14 cellular contexts compared by ENCODE assay signal in the genomic region with DNA sequence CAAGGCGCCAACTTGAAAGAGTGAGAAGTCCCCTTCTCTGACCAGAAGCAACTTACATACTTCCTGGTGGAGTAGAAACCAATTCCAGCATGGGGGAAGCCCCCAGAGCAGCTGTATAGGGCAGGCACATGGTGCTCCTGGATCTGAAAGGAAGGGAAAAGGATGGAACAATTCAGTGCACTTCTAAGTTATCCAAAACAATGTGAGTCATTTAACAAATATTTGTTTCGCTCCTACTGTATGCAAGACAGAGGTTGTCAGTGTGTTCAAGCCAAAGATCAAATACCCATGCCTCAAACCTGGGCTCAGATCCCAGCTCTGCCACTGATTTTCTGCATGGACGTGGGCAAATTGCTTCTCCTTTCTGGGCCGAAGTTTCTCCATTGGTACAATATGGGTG.
A peak's percentile ranks its signal among the peaks of the same experiment; 100 is the strongest.
DNase-seq lines count a peak whose midpoint lies in the region; ATAC-seq lines count a peak whose summit lies in the region.
"Had no signal": no experiment of that assay in that cellular context is flagged by ENCODE, and none has a peak within 500 bp of the region (broad histone marks: within the 10 kb centered on the region; RNA-seq: fewer than 3 reads in every experiment).

No MANE protein-coding gene starts in this region.

- no peaks in the 10 kb centered on the region for H3K9me3 Mint-ChIP-seq in activated T-cell treated with anti-CD3 and anti-CD28 coated beads, Interleukin-2, amount 50 U/mL, for 24 hours
- H3K9me3 Mint-ChIP-seq: natural killer cell, T-cell had no signal

- peak; percentile 54 for ATAC-seq in left lobe of liver
- ATAC-seq: body of pancreas, natural killer cell, T-cell had no signal

- H3K27ac Mint-ChIP-seq in activated T-cell treated with anti-CD3 and anti-CD28 coated beads, Interleukin-2, amount 50 U/mL, for 24 hours: no peak overlapping the region
- H3K27ac Mint-ChIP-seq: B cell, natural killer cell, T-cell had no signal

- H3K79me2 ChIP-seq in ACC112 (ENCODE audit: control insufficient read depth, insufficient read depth, low read length, unreplicated experiment): no peaks in the 10 kb centered on the region

- peak overlapping the region; percentile 78 for H3K27ac ChIP-seq in ACC112 (ENCODE audit: low read depth, low read length)
- H3K27ac ChIP-seq: tibial nerve had no signal

- DNase-seq in HT1080 (ENCODE audit: low read depth): peak; percentile 13
- DNase-seq in T47D (ENCODE audit: low read depth in 1 of 2, low spot score in 1 of 2): peak; percentile 33 to 71
- no peak for DNase-seq in left lobe of liver (ENCODE audit: low spot score)
- DNase-seq in activated T-cell treated with anti-CD3 and anti-CD28 coated beads, Interleukin-2, amount 50 U/mL, for 24 hours: no peak
- no peak for DNase-seq in stimulated activated CD8-positive, alpha-beta memory T cell treated with anti-CD3 and anti-CD28 coated beads, Interleukin-4, amount 100 ng/mL, for 48 hours
- no peak for DNase-seq in stimulated activated CD4-positive, alpha-beta T cell treated with anti-CD3 and anti-CD28 coated beads, Interleukin-15, amount 100 ng/mL, for 24 hours
- no peak for DNase-seq in activated CD4-positive, alpha-beta T cell treated with anti-CD3 and anti-CD28 coated beads, Interleukin-2, amount 50 U/mL, for 48 hours
- DNase-seq: natural killer cell; stimulated activated CD4-positive, alpha-beta T cell treated with anti-CD3 and anti-CD28 coated beads, Interleukin-4, amount 100 ng/mL, for 4 hours; T-cell had no signal

- H3K4me3 ChIP-seq in ACC112 (ENCODE audit: low read depth, low read length): peak overlapping the region; percentile 30; the same call in 1 of the 2 replicates
- H3K4me3 ChIP-seq: body of pancreas, tibial nerve had no signal

- no peaks in the 10 kb centered on the region for H3K36me3 ChIP-seq in ACC112 (ENCODE audit: insufficient read depth, low read length)
- H3K36me3 ChIP-seq: tibial nerve had no signal

- peaks cover 18% of the 10 kb centered on the region for H3K27me3 Mint-ChIP-seq in activated T-cell treated with anti-CD3 and anti-CD28 coated beads, Interleukin-2, amount 50 U/mL, for 24 hours

- H2AFZ ChIP-seq in ACC112 (ENCODE audit: low read length, unreplicated experiment): no peak overlapping the region

- in situ Hi-C loops in T47D (cut with HindIII; ENCODE audit: low pct_unique_long_range_greater_than_20kb, low sequenced_read_pairs): no loop called here

- no peak overlapping the region for H3K4me3 Mint-ChIP-seq in activated T-cell treated with anti-CD3 and anti-CD28 coated beads, Interleukin-2, amount 50 U/mL, for 24 hours
- H3K4me3 Mint-ChIP-seq: B cell, natural killer cell, T-cell had no signal

- H3K4me1 ChIP-seq in ACC112 (ENCODE audit: control insufficient read depth, insufficient read depth, low read length, unreplicated experiment): peaks cover 26% of the 10 kb centered on the region
- H3K4me1 ChIP-seq: body of pancreas, tibial nerve had no signal

- no peaks in the 10 kb centered on the region for H3K4me1 Mint-ChIP-seq in activated T-cell treated with anti-CD3 and anti-CD28 coated beads, Interleukin-2, amount 50 U/mL, for 24 hours (ENCODE audit: low read depth)
- H3K4me1 Mint-ChIP-seq: B cell, natural killer cell, T-cell had no signal

- H3K27me3 ChIP-seq in ACC112 (ENCODE audit: insufficient read depth, low read length): peaks cover 4% of the 10 kb centered on the region; the same call in 1 of the 2 replicates
- H3K27me3 ChIP-seq: body of pancreas, tibial nerve had no signal

- no peaks in the 10 kb centered on the region for H3K36me3 Mint-ChIP-seq in activated T-cell treated with anti-CD3 and anti-CD28 coated beads, Interleukin-2, amount 50 U/mL, for 24 hours (ENCODE audit: low read depth)
- H3K36me3 Mint-ChIP-seq: natural killer cell, T-cell had no signal

Comparison
In these comparisons a context has a peak if more than half of its experiments do, and no peak if none do; other contexts are left out.
1. DNase-seq: peak in HT1080 (single experiment) and T47D (2 of 2); none in left lobe of liver (single experiment), activated T-cell treated with anti-CD3 and anti-CD28 coated beads, Interleukin-2, amount 50 U/mL, for 24 hours (single experiment), stimulated activated CD8-positive, alpha-beta memory T cell treated with anti-CD3 and anti-CD28 coated beads, Interleukin-4, amount 100 ng/mL, for 48 hours (single experiment), stimulated activated CD4-positive, alpha-beta T cell treated with anti-CD3 and anti-CD28 coated beads, Interleukin-15, amount 100 ng/mL, for 24 hours (single experiment) and activated CD4-positive, alpha-beta T cell treated with anti-CD3 and anti-CD28 coated beads, Interleukin-2, amount 50 U/mL, for 48 hours (0 of 2).